Comparison of ENCODE assay signal across 8 cellular contexts in the genomic region with DNA sequence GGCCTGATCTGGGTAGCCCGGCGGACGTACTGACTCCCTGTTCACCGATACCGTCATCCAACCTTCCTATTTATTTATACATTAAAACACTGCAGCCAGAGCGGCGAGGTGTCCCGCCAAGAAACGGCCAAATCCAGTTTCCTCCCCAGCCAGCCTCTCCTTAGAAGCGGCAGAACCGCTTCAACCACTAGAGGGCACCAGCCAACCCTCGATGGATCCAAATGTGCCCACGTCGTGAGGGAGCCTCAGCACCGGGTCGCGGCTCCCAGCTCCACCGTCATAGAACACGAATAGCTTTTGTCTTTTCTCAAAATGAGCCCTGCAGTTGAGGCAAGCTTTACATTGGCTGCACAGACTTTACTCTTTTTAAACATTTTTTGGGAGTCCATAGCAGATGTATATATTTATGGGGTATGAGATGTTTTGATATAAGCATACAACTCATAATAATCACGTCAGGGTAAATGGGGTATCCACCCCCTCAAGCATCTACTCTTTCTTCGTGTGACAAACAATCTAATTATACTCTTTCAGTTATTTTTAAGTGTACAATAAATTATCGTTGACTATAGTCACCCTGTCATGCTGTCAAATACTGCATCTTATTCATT.
DNase-seq lines count a peak whose midpoint lies in the region; ATAC-seq and TF ChIP-seq lines count a peak whose summit lies in the region.

No MANE protein-coding gene starts in this region.

- DNase-seq in NCI-H2107 (lab: John Stamatoyannopoulos, UW) (peak; percentile 52), UCSD-AML1 (lab: John Stamatoyannopoulos, UW; ENCODE audit: unreplicated experiment) (peak; percentile 65), brain microvascular endothelial cell (peak; percentile 68), iPS-NIHi11 (ENCODE audit: low spot score) (peak; percentile 88), smooth muscle cell of the brain vasculature (ENCODE audit: low read depth, low spot score) (peak; percentile 68)

- TF ChIP-seq CTCF in 22Rv1 (IDR thresholded peaks at IDR 0.05) (peak; percentile 96), brain microvascular endothelial cell (IDR thresholded peaks at IDR 0.05; ENCODE audit: low read depth, low read length, missing control alignments) (peak; percentile 96)

- no peak for TF ChIP-seq POLR2A in GM18505 (IDR thresholded peaks at IDR 0.05; ENCODE audit: borderline replicate concordance, extremely low read depth, insufficient read depth, insufficient read length)

- H3K27me3 ChIP-seq in brain microvascular endothelial cell (replicated peaks), result peaks cover 4% of the 10 kb centered on the region

- H3K27ac ChIP-seq in 22Rv1 (no peak overlapping the region), brain microvascular endothelial cell (no peak overlapping the region)

- peak overlapping the region; percentile 35 for H3K4me3 ChIP-seq in brain microvascular endothelial cell (ENCODE audit: low read depth, low read length)

- in situ Hi-C loops in brain microvascular endothelial cell (cut with HindIII; ENCODE audit: low pct_ligation_motif_present, low sequenced_read_pairs), result no loop called here

- ATAC-seq in GM18505 (IDR thresholded peaks at IDR 0.05; ENCODE audit: unreplicated experiment) (peak; percentile 78), HG02981 (IDR thresholded peaks at IDR 0.05; ENCODE audit: unreplicated experiment) (peak; percentile 92)

- no peaks in the 10 kb centered on the region for H3K36me3 ChIP-seq in brain microvascular endothelial cell (replicated peaks)
